In the genomic region with DNA sequence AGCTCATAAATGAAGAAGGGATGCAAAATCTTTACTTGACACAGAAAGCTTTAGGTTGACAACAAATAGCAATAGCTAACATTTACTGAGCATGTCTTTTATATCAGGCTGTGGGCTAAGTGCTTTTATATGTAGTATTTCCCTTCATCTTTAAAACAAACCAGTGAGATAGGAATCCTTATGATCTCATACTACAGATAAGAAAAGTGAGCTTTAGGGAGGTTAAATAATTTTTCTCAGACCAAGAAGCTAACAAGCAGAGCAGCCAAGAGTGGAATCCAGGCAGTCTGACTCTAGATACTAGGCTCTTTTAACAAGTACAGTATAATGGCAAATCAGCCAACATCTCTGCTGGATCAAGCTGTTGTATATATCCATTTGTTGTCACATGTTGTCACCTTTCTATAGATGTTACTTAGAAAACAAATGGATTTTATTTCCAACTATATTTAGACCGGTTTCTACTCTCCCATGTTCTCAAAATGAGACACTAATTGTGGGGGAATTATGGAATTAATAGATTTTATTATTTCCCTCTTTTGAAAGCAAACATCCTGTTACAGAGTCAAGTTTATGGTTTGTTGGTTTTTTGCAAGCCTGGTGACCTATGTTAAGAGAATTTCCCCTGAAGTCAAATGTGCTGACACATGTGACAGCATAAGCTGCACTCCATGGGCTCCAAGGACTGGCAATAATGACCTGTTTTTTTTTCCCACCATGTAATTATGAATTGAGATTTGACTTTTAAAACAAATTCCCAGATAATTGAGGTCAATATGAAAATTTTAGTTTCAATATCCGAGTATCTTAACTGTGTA, we compare ENCODE assay signal across 17 cellular contexts.
A peak's percentile ranks its signal among the peaks of the same experiment; 100 is the strongest.
DNase-seq lines count a peak whose midpoint lies in the region; ATAC-seq, FAIRE-seq and TF ChIP-seq lines count a peak whose summit lies in the region.
"Had no signal": no experiment of that assay in that cellular context is flagged by ENCODE, and none has a peak within 500 bp of the region (broad histone marks: within the 10 kb centered on the region; RNA-seq: fewer than 3 reads in every experiment).

No MANE protein-coding gene starts in this region.

- H4K91ac ChIP-seq in IMR-90 (ENCODE audit: insufficient read depth, low read depth, low read length): no peak overlapping the region

- no peak overlapping the region for H2BK5ac ChIP-seq in IMR-90 (ENCODE audit: low read depth, low read length, poor library complexity, severe bottlenecking)

- RAD21 ChIA-PET in GM12878 (lab: Charles Lee; ENCODE audit: unreplicated experiment): interaction anchor here (0.9 to 3.2 kb wide), 13 partner anchors 9 to 155 kb away, joined by 3 to 19 read pairs (median 4); no protein-coding TSS in a partner anchor

- no peak overlapping the region for H3K23ac ChIP-seq in IMR-90 (ENCODE audit: low read depth, low read length)

- no peaks in the 10 kb centered on the region for H4K20me1 ChIP-seq in IMR-90 (ENCODE audit: insufficient read depth, low read length)
- no peaks in the 10 kb centered on the region for H4K20me1 ChIP-seq in GM12878 (ENCODE audit: control insufficient read depth, insufficient read depth)

- H3K9me1 ChIP-seq in IMR-90 (ENCODE audit: insufficient read depth, low read length): no peaks in the 10 kb centered on the region

- H3K14ac ChIP-seq in IMR-90 (replicated peaks; ENCODE audit: low read depth, low read length): no peak overlapping the region

- H3K56ac ChIP-seq in IMR-90 (ENCODE audit: extremely low read depth, insufficient read depth, low read length): no peak overlapping the region

- no peak overlapping the region for H3K4ac ChIP-seq in IMR-90 (ENCODE audit: low read depth, low read length)

- peaks cover 6% of the 10 kb centered on the region for H3K4me1 ChIP-seq in IMR-90 (ENCODE audit: control insufficient read depth, insufficient read depth, low read length)
- H3K4me1 ChIP-seq in GM12878 (ENCODE audit: control insufficient read depth, insufficient read depth, low read length): no peaks in the 10 kb centered on the region

- H3K4me1 Mint-ChIP-seq in osteocyte (ENCODE audit: unreplicated experiment): peaks cover 39% of the 10 kb centered on the region
- peaks cover 55% of the 10 kb centered on the region for H3K4me1 Mint-ChIP-seq in activated T-helper 1 cell treated with anti-CD3 and anti-CD28 coated beads, Interleukin-12 subunit alpha, Interleukin-12 subunit beta, Interleukin-2, Interleukin-4 antibody, amounts not matched to agents 30 ng/mL and 10 ng/mL and 1 ng/mL, durations not matched to agents 14 hours and 24 hours and 36 hours (ENCODE audit: low read depth)
- H3K4me1 Mint-ChIP-seq: GM23338 had no signal

- H2BK15ac ChIP-seq in IMR-90 (ENCODE audit: low read depth, low read length): no peak overlapping the region

- no peak overlapping the region for H3K4me3 ChIP-seq in IMR-90 (ENCODE audit: insufficient read depth, low read depth, low read length)
- no peak overlapping the region for H3K4me3 ChIP-seq in GM12878
- no peak overlapping the region for H3K4me3 ChIP-seq in brain microvascular endothelial cell (ENCODE audit: low read depth, low read length)
- H3K4me3 ChIP-seq: GM23338, lower lobe of right lung had no signal

- H2AFZ ChIP-seq in IMR-90 (replicated peaks; ENCODE audit: low read length, poor library complexity) (no peak overlapping the region), GM12878 (ENCODE audit: control insufficient read depth, low read depth, low read length) (no peak overlapping the region)
- H2AFZ ChIP-seq: GM23338 had no signal

- TF ChIP-seq EP300 in GM12878 (IDR thresholded peaks at IDR 0.05; ENCODE audit: borderline replicate concordance in 1 of 2, control insufficient read depth in 1 of 2, low read depth in 2 of 2, low read length in 2 of 2): no peak

- H3K79me2 ChIP-seq in GM12878 (ENCODE audit: control insufficient read depth, insufficient read depth, low read length): no peaks in the 10 kb centered on the region

- peak; percentile 77 for ATAC-seq in IMR-90 (ENCODE audit: low read depth)
- ATAC-seq in GM12878: peak; percentile 49
- ATAC-seq: GM23338; lower lobe of right lung; naive thymus-derived CD8-positive, alpha-beta T cell had no signal

- H2BK120ac ChIP-seq in IMR-90 (ENCODE audit: low read depth, low read length): no peak overlapping the region

- H3K4me3 Mint-ChIP-seq in osteocyte (ENCODE audit: unreplicated experiment): no peak overlapping the region
- no peak overlapping the region for H3K4me3 Mint-ChIP-seq in activated T-helper 1 cell treated with anti-CD3 and anti-CD28 coated beads, Interleukin-12 subunit alpha, Interleukin-12 subunit beta, Interleukin-2, Interleukin-4 antibody, amounts not matched to agents 30 ng/mL and 10 ng/mL and 1 ng/mL, durations not matched to agents 14 hours and 24 hours and 36 hours
- H3K4me3 Mint-ChIP-seq: CD4-positive, alpha-beta memory T cell; GM23338; naive thymus-derived CD8-positive, alpha-beta T cell; stimulated activated naive CD8-positive, alpha-beta T cell treated with anti-CD3 and anti-CD28 coated beads, Interleukin-15, Interleukin-2, amounts not matched to agents 100 ng/mL and 50 ng/mL, for 24 hours had no signal

- H3K36me3 ChIP-seq in IMR-90 (ENCODE audit: control insufficient read depth, insufficient read depth, low read length): no peaks in the 10 kb centered on the region
- H3K36me3 ChIP-seq in GM12878 (ENCODE audit: control insufficient read depth in 2 of 2, insufficient read depth in 2 of 2, low read length in 1 of 2): no peaks in the 10 kb centered on the region
- H3K36me3 ChIP-seq in brain microvascular endothelial cell (replicated peaks): no peaks in the 10 kb centered on the region
- H3K36me3 ChIP-seq: lower lobe of right lung had no signal

- no peak overlapping the region for H2AK5ac ChIP-seq in IMR-90 (ENCODE audit: low read depth, low read length)

- no peak for TF ChIP-seq CTCF in IMR-90 (conservative IDR thresholded peaks at IDR 0.05; ENCODE audit: low read depth, low read length)
- TF ChIP-seq CTCF in GM12878 (IDR thresholded peaks at IDR 0.05 in 2 of 3, conservative IDR thresholded peaks at IDR 0.05 in 1 of 3; ENCODE audit: control insufficient read depth in 2 of 3, extremely low read depth in 1 of 3, insufficient read depth in 1 of 3, low read depth in 3 of 3, low read length in 3 of 3): no peak
- TF ChIP-seq CTCF in osteocyte (IDR thresholded peaks at IDR 0.05): no peak
- no peak for TF ChIP-seq CTCF in brain microvascular endothelial cell (IDR thresholded peaks at IDR 0.05; ENCODE audit: low read depth, low read length, missing control alignments)

- H2AK9ac ChIP-seq in IMR-90 (replicated peaks; ENCODE audit: low read depth, low read length, poor library complexity): no peak overlapping the region

- intact Hi-C loops in IMR-90 (cut with micrococcal nuclease): no loop called here
- intact Hi-C loops in GM12878 (cut with micrococcal nuclease; ENCODE audit: unreplicated experiment): no loop called here
- intact Hi-C loops in activated T-helper 1 cell treated with anti-CD3 and anti-CD28 coated beads, Interleukin-12 subunit alpha, Interleukin-12 subunit beta, Interleukin-2, Interleukin-4 antibody, amounts not matched to agents 30 ng/mL and 10 ng/mL and 1 ng/mL, durations not matched to agents 14 hours and 24 hours and 36 hours (cut with micrococcal nuclease): no loop called here

- SMC1A ChIA-PET in GM12878 (lab: Charles Lee; ENCODE audit: uncharacterized antibody, unreplicated experiment): interaction anchor here (0.9 to 15.6 kb wide), 18 partner anchors 9 to 155 kb away, joined by 3 to 209 read pairs (median 4); no protein-coding TSS in a partner anchor

- CTCF ChIA-PET in IMR-90 (lab: Yijun Ruan, JAX) (no interaction called here), GM12878 (lab: Yijun Ruan, JAX) (interaction anchor here (0.8 to 4.4 kb wide), 14 partner anchors 8 to 80 kb away, joined by 3 to 17 read pairs (median 4); no protein-coding TSS in a partner anchor)

- DNase-seq in NCI-H1417 (lab: John Stamatoyannopoulos, UW): peak in 2 of 3 experiments; percentile 18 to 73
- DNase-seq in NCI-H1417 treated with DMSO at 0.1 percent for 48 hours (lab: John Stamatoyannopoulos, UW): no peak
- DNase-seq in IMR-90: peak; percentile 55
- DNase-seq in GM12878 (ENCODE audit: low read depth, low spot score): no peak
- DNase-seq in osteocyte (ENCODE audit: extremely low spot score, unreplicated experiment): no peak
- DNase-seq in brain microvascular endothelial cell: no peak
- DNase-seq in activated T-helper 1 cell treated with anti-CD3 and anti-CD28 coated beads, Interleukin-12 subunit alpha, Interleukin-12 subunit beta, Interleukin-2, Interleukin-4 antibody, amounts not matched to agents 30 ng/mL and 10 ng/mL and 1 ng/mL, durations not matched to agents 14 hours and 24 hours and 36 hours (ENCODE audit: low spot score): no peak
- DNase-seq in activated CD4-positive, alpha-beta T cell treated with anti-CD3 and anti-CD28 coated beads for 48 hours: no peak
- DNase-seq: activated CD4-positive, alpha-beta T cell treated with anti-CD3 and anti-CD28 coated beads, Interleukin-2, amount 50 U/mL, for 4 hours; CD4-positive, alpha-beta memory T cell; lower lobe of right lung; naive thymus-derived CD8-positive, alpha-beta T cell; NCI-H146; NCI-H446 treated with DMSO at 0.1 percent for 48 hours had no signal

- no peaks in the 10 kb centered on the region for H3K36me3 Mint-ChIP-seq in osteocyte (ENCODE audit: unreplicated experiment)
- H3K36me3 Mint-ChIP-seq in activated T-helper 1 cell treated with anti-CD3 and anti-CD28 coated beads, Interleukin-12 subunit alpha, Interleukin-12 subunit beta, Interleukin-2, Interleukin-4 antibody, amounts not matched to agents 30 ng/mL and 10 ng/mL and 1 ng/mL, durations not matched to agents 14 hours and 24 hours and 36 hours (ENCODE audit: low read depth): peaks cover 8% of the 10 kb centered on the region
- H3K36me3 Mint-ChIP-seq: CD4-positive, alpha-beta memory T cell; naive thymus-derived CD8-positive, alpha-beta T cell had no signal

- BruUV-seq in IMR-90 (replicated peaks; lab: Mats Ljungman, UMichigan) (no TSS peak), GM12878 (replicated peaks; lab: Mats Ljungman, UMichigan) (no TSS peak)

- H3K27me3 ChIP-seq in IMR-90 (ENCODE audit: control insufficient read depth, insufficient read depth, low read length) (no peaks in the 10 kb centered on the region), GM12878 (replicated peaks in 1 of 2; ENCODE audit: control insufficient read depth in 2 of 2, insufficient read depth in 2 of 2, low read length in 1 of 2) (no peaks in the 10 kb centered on the region), brain microvascular endothelial cell (replicated peaks) (no peaks in the 10 kb centered on the region)

- H3K27ac Mint-ChIP-seq in osteocyte (ENCODE audit: unreplicated experiment): peak overlapping the region; percentile 32
- no peak overlapping the region for H3K27ac Mint-ChIP-seq in activated T-helper 1 cell treated with anti-CD3 and anti-CD28 coated beads, Interleukin-12 subunit alpha, Interleukin-12 subunit beta, Interleukin-2, Interleukin-4 antibody, amounts not matched to agents 30 ng/mL and 10 ng/mL and 1 ng/mL, durations not matched to agents 14 hours and 24 hours and 36 hours
- H3K27ac Mint-ChIP-seq: GM23338; stimulated activated naive CD8-positive, alpha-beta T cell treated with anti-CD3 and anti-CD28 coated beads, Interleukin-15, Interleukin-2, amounts not matched to agents 100 ng/mL and 50 ng/mL, for 24 hours had no signal

- no peak overlapping the region for H2BK20ac ChIP-seq in IMR-90 (ENCODE audit: low read depth, low read length)

- POLR2A ChIA-PET in IMR-90 (lab: Charles Lee; ENCODE audit: unreplicated experiment) (no interaction called here), GM12878 (lab: Charles Lee) (interaction anchor here (0.9 to 1.5 kb wide), 6 partner anchors 8 to 85 kb away, joined by 3 to 5 read pairs (median 4); no protein-coding TSS in a partner anchor)

- TF ChIP-seq POLR2A in IMR-90 (IDR thresholded peaks at IDR 0.05; ENCODE audit: low read depth, low read length) (no peak), GM12878 (IDR thresholded peaks at IDR 0.05; ENCODE audit: low read depth, low read length) (no peak)

- no peak overlapping the region for H3K27ac ChIP-seq in IMR-90 (ENCODE audit: insufficient read depth, low read length)
- no peak overlapping the region for H3K27ac ChIP-seq in GM12878 (ENCODE audit: control insufficient read depth, insufficient read depth)
- H3K27ac ChIP-seq in brain microvascular endothelial cell: no peak overlapping the region
- H3K27ac ChIP-seq: lower lobe of right lung had no signal

- H3K9me3 ChIP-seq in IMR-90 (ENCODE audit: control insufficient read depth, insufficient read depth, low read length) (no peaks in the 10 kb centered on the region), GM12878 (replicated peaks; ENCODE audit: control insufficient read depth, insufficient read depth, low read length) (no peaks in the 10 kb centered on the region; the same call in 2 of the 3 replicates)
- H3K9me3 ChIP-seq: lower lobe of right lung had no signal

- no peaks in the 10 kb centered on the region for H3K27me3 Mint-ChIP-seq in osteocyte (ENCODE audit: unreplicated experiment)
- H3K27me3 Mint-ChIP-seq in activated T-helper 1 cell treated with anti-CD3 and anti-CD28 coated beads, Interleukin-12 subunit alpha, Interleukin-12 subunit beta, Interleukin-2, Interleukin-4 antibody, amounts not matched to agents 30 ng/mL and 10 ng/mL and 1 ng/mL, durations not matched to agents 14 hours and 24 hours and 36 hours (ENCODE audit: insufficient read depth): no peaks in the 10 kb centered on the region
- H3K27me3 Mint-ChIP-seq: CD4-positive, alpha-beta memory T cell; naive thymus-derived CD8-positive, alpha-beta T cell; stimulated activated naive CD8-positive, alpha-beta T cell treated with anti-CD3 and anti-CD28 coated beads, Interleukin-15, Interleukin-2, amounts not matched to agents 100 ng/mL and 50 ng/mL, for 24 hours had no signal

- H3K4me2 ChIP-seq in IMR-90 (ENCODE audit: low read depth, low read length) (no peak overlapping the region), GM12878 (ENCODE audit: control insufficient read depth, insufficient read depth) (no peak overlapping the region)
- H3K4me2 ChIP-seq: GM23338 had no signal

- H3K79me1 ChIP-seq in IMR-90 (ENCODE audit: low read depth in 1 of 2, low read length in 2 of 2): no peaks in the 10 kb centered on the region

- dilution Hi-C loops in IMR-90 (cut with HindIII; ENCODE audit: low sequenced_read_pairs, unreplicated experiment): no loop called here

- no peak for FAIRE-seq in GM12878 (lab: Jason Lieb, UNC)
- FAIRE-seq: urothelium cell line had no signal

- WGBS in IMR-90 (ENCODE audit: extremely low coverage in 2 of 2, insufficient read length in 1 of 2), 2 experiments: no CpG with 5 or more reads among the region's 2 CpGs
- 100% methylated on average over 2 of the region's 2 CpGs for WGBS in GM12878 (ENCODE audit: insufficient coverage, insufficient replicate concordance, low lambda C conversion rate, missing lambda C conversion rate)

- H3K9ac ChIP-seq in IMR-90 (ENCODE audit: low read depth, low read length): no peak overlapping the region
- H3K9ac ChIP-seq in GM12878 (ENCODE audit: control insufficient read depth, insufficient read depth, low read length): no peak overlapping the region

- no peak overlapping the region for H4K5ac ChIP-seq in IMR-90 (ENCODE audit: low read depth, low read length)

- H4K8ac ChIP-seq in IMR-90 (ENCODE audit: low read depth in 2 of 2, low read length in 2 of 2): no peak overlapping the region

- H3K9me3 Mint-ChIP-seq in osteocyte (ENCODE audit: unreplicated experiment): no peaks in the 10 kb centered on the region
- H3K9me3 Mint-ChIP-seq in activated T-helper 1 cell treated with anti-CD3 and anti-CD28 coated beads, Interleukin-12 subunit alpha, Interleukin-12 subunit beta, Interleukin-2, Interleukin-4 antibody, amounts not matched to agents 30 ng/mL and 10 ng/mL and 1 ng/mL, durations not matched to agents 14 hours and 24 hours and 36 hours: no peaks in the 10 kb centered on the region
- H3K9me3 Mint-ChIP-seq: CD4-positive, alpha-beta memory T cell; GM23338 had no signal

- TF ChIP-seq RAD21 in IMR-90 (IDR thresholded peaks at IDR 0.05; ENCODE audit: low read length): no peak
- no peak for TF ChIP-seq RAD21 in GM12878 (IDR thresholded peaks at IDR 0.05; ENCODE audit: insufficient read depth, low read depth, low read length)

- in situ Hi-C loops in IMR-90 (cut with MboI; ENCODE audit: low sequenced_read_pairs) (no loop called here), GM12878 (cut with MboI) (loop anchor here (25.0 kb wide), 2 partner anchors 871 to 1046 kb away; a partner anchor contains a TSS), brain microvascular endothelial cell (cut with HindIII; ENCODE audit: low pct_ligation_motif_present, low sequenced_read_pairs) (no loop called here)

- H3K18ac ChIP-seq in IMR-90 (ENCODE audit: low read depth, low read length): peak overlapping the region; percentile 75; the same call in 1 of the 2 replicates

Comparison
In these comparisons a context has a peak if more than half of its experiments do, and no peak if none do; other contexts are left out.
1. DNase-seq: peak in NCI-H1417 (2 of 3) and IMR-90 (single experiment); none in NCI-H1417 treated with DMSO at 0.1 percent for 48 hours (single experiment), GM12878 (single experiment), osteocyte (single experiment), brain microvascular endothelial cell (single experiment), activated T-helper 1 cell treated with anti-CD3 and anti-CD28 coated beads, Interleukin-12 subunit alpha, Interleukin-12 subunit beta, Interleukin-2, Interleukin-4 antibody, amounts not matched to agents 30 ng/mL and 10 ng/mL and 1 ng/mL, durations not matched to agents 14 hours and 24 hours and 36 hours (single experiment) and activated CD4-positive, alpha-beta T cell treated with anti-CD3 and anti-CD28 coated beads for 48 hours (single experiment).